In genomic region chr1:226661965-226662364, GRCh38 we compare ENCODE assay signal across 9 cellular contexts.
DNase-seq lines count a peak whose midpoint lies in the region; ATAC-seq and TF ChIP-seq lines count a peak whose summit lies in the region.
"Had no signal": no experiment of that assay in that cellular context is flagged by ENCODE, and none has a peak within 500 bp of the region (broad histone marks: within the 10 kb centered on the region; RNA-seq: fewer than 3 reads in every experiment).

No MANE protein-coding gene starts in this region.

- TF ChIP-seq CTCF in thyroid gland (IDR thresholded peaks at IDR 0.05): no peak

- no peaks in the 10 kb centered on the region for H3K9me3 Mint-ChIP-seq in activated T-cell treated with anti-CD3 and anti-CD28 coated beads, Interleukin-2, amount 50 U/mL, for 24 hours
- H3K9me3 Mint-ChIP-seq in activated naive CD4-positive, alpha-beta T cell treated with anti-CD3 and anti-CD28 coated beads, Interleukin-2, amount 50 U/mL, for 72 hours: no peaks in the 10 kb centered on the region

- H3K4me1 Mint-ChIP-seq in activated T-cell treated with anti-CD3 and anti-CD28 coated beads, Interleukin-2, amount 50 U/mL, for 24 hours (ENCODE audit: low read depth): peaks cover 82% of the 10 kb centered on the region

- H3K27ac Mint-ChIP-seq in activated T-cell treated with anti-CD3 and anti-CD28 coated beads, Interleukin-2, amount 50 U/mL, for 24 hours: peak overlapping the region; percentile 95
- peak overlapping the region; percentile 68 to 90 for H3K27ac Mint-ChIP-seq in activated naive CD4-positive, alpha-beta T cell treated with anti-CD3 and anti-CD28 coated beads, Interleukin-2, amount 50 U/mL, for 72 hours

- WGBS in thyroid gland, 2 donors: 15 to 30% methylated on average over 6 of the region's 6 CpGs

- no peak for ATAC-seq in activated naive CD4-positive, alpha-beta T cell treated with anti-CD3 and anti-CD28 coated beads, Interleukin-2, amount 50 U/mL, for 72 hours
- ATAC-seq in GM21367 (IDR thresholded peaks at IDR 0.05; ENCODE audit: unreplicated experiment): no peak
- no peak for ATAC-seq in HG02852 (IDR thresholded peaks at IDR 0.05; ENCODE audit: unreplicated experiment)
- ATAC-seq in GM19324 (IDR thresholded peaks at IDR 0.05; ENCODE audit: low FRiP score, unreplicated experiment): no peak

- H3K27ac ChIP-seq in thyroid gland: peak overlapping the region; percentile 66 to 92 (median 67)

- H3K4me3 Mint-ChIP-seq in activated T-cell treated with anti-CD3 and anti-CD28 coated beads, Interleukin-2, amount 50 U/mL, for 24 hours: peak overlapping the region; percentile 56

- no peak for DNase-seq in activated T-cell treated with anti-CD3 and anti-CD28 coated beads, Interleukin-2, amount 50 U/mL, for 24 hours
- no peak for DNase-seq in activated T-cell treated with anti-CD3 and anti-CD28 coated beads, Interleukin-2, amount 50 U/mL, for 48 hours
- no peak for DNase-seq in activated naive CD4-positive, alpha-beta T cell treated with anti-CD3 and anti-CD28 coated beads, Interleukin-2, amount 50 U/mL, for 72 hours (ENCODE audit: low spot score in 2 of 2)
- peak; percentile 73 for DNase-seq in islet precursor cell
- no peak for DNase-seq in thyroid gland
- DNase-seq: NCI-H526 had no signal

- H3K36me3 ChIP-seq in thyroid gland: no peaks in the 10 kb centered on the region

- no peaks in the 10 kb centered on the region for H3K27me3 ChIP-seq in thyroid gland

- peaks cover 33% of the 10 kb centered on the region for H3K36me3 Mint-ChIP-seq in activated T-cell treated with anti-CD3 and anti-CD28 coated beads, Interleukin-2, amount 50 U/mL, for 24 hours (ENCODE audit: low read depth)
- peaks cover 0 to 4% of the 10 kb centered on the region in 2 donors for H3K36me3 Mint-ChIP-seq in activated naive CD4-positive, alpha-beta T cell treated with anti-CD3 and anti-CD28 coated beads, Interleukin-2, amount 50 U/mL, for 72 hours

- H3K9me3 ChIP-seq in thyroid gland: no peaks in the 10 kb centered on the region

- H3K27me3 Mint-ChIP-seq in activated T-cell treated with anti-CD3 and anti-CD28 coated beads, Interleukin-2, amount 50 U/mL, for 24 hours: no peaks in the 10 kb centered on the region

- H3K4me3 ChIP-seq in thyroid gland (replicated peaks in 1 of 3): no peak overlapping the region

- intact Hi-C loops in thyroid gland (cut with DNase I): no loop called here

- H3K4me1 ChIP-seq in thyroid gland: peaks cover 29 to 72% of the 10 kb centered on the region in 2 donors

- no peak for TF ChIP-seq POLR2A in thyroid gland (IDR thresholded peaks at IDR 0.05)
